Comparison of ENCODE assay signal across 18 cellular contexts in genomic region chr12:51977320-51977753, GRCh38. TPM values are rescaled to one million over a fixed set of nuclear protein-coding genes. Genes with fewer than 3 reads are reported as not detected.
DNase-seq lines count a peak whose midpoint lies in the region; ATAC-seq and TF ChIP-seq lines count a peak whose summit lies in the region.
"Had no signal": no experiment of that assay in that cellular context is flagged by ENCODE, and none has a peak within 500 bp of the region (broad histone marks: within the 10 kb centered on the region; RNA-seq: fewer than 3 reads in every experiment).

No MANE protein-coding gene starts in this region.

- peaks cover 74 to 89% (median 84%) of the 10 kb centered on the region in 10 experiments for H3K4me1 ChIP-seq in BLaER1 treated with 17β-estradiol and CSF1 and Interleukin-3, amounts not matched to agents 10 nM and 100 nM
- peaks cover 60% of the 10 kb centered on the region for H3K4me1 ChIP-seq in osteoblast (ENCODE audit: insufficient read depth, low read length)
- H3K4me1 ChIP-seq in Peyer's patch = peaks cover 0 to 24% (median 6%) of the 10 kb centered on the region in 4 donors

- H3K27ac ChIP-seq in BLaER1 treated with 17β-estradiol and CSF1 and Interleukin-3, amounts not matched to agents 10 nM and 100 nM = peak overlapping the region; percentile 39 to 99 (median 97); a peak in 21 of 22 replicates
- H3K27ac ChIP-seq in osteoblast (ENCODE audit: low read depth, low read length) = peak overlapping the region; percentile 54
- H3K27ac ChIP-seq in Peyer's patch = no peak overlapping the region
- H3K27ac ChIP-seq: tibial nerve had no signal

- H3K9me3 ChIP-seq in BLaER1 treated with 17β-estradiol and CSF1 and Interleukin-3, amounts not matched to agents 10 nM and 100 nM (replicated peaks in 1 of 11) = no peaks in the 10 kb centered on the region
- H3K9me3 ChIP-seq in osteoblast (ENCODE audit: low read depth, low read length) = no peaks in the 10 kb centered on the region
- H3K9me3 ChIP-seq in Peyer's patch = no peaks in the 10 kb centered on the region
- H3K9me3 ChIP-seq: tibial nerve had no signal

- TF ChIP-seq POLR2A in Peyer's patch (IDR thresholded peaks at IDR 0.05) = no peak

- peak overlapping the region in 10 of 11 experiments; percentile 81 to 89 (median 85); a peak in 12 of 22 replicates for H3K9ac ChIP-seq in BLaER1 treated with 17β-estradiol and CSF1 and Interleukin-3, amounts not matched to agents 10 nM and 100 nM

- H3K36me3 ChIP-seq in BLaER1 treated with 17β-estradiol and CSF1 and Interleukin-3, amounts not matched to agents 10 nM and 100 nM = peaks cover 60 to 74% (median 67%) of the 10 kb centered on the region in 11 experiments
- H3K36me3 ChIP-seq in osteoblast (ENCODE audit: insufficient read depth, low read length) (peaks cover 35% of the 10 kb centered on the region), Peyer's patch (peaks cover 0 to 50% (median 0%) of the 10 kb centered on the region in 3 donors)

- ATAC-seq in HG02678 (IDR thresholded peaks at IDR 0.05; ENCODE audit: unreplicated experiment) = no peak
- ATAC-seq: effector memory CD8-positive, alpha-beta T cell; K562; stimulated activated effector memory CD8-positive, alpha-beta T cell treated with anti-CD3 and anti-CD28 coated beads, Interleukin-12 subunit alpha, Interleukin-12 subunit beta, amount 100 ng/mL, for 72 hours had no signal

- H3K27me3 ChIP-seq in BLaER1 treated with 17β-estradiol and CSF1 and Interleukin-3, amounts not matched to agents 10 nM and 100 nM = no peaks in the 10 kb centered on the region
- no peaks in the 10 kb centered on the region for H3K27me3 ChIP-seq in osteoblast (ENCODE audit: insufficient read depth, low read length)
- no peaks in the 10 kb centered on the region for H3K27me3 ChIP-seq in Peyer's patch
- H3K27me3 ChIP-seq: tibial nerve had no signal

- H3K79me2 ChIP-seq in osteoblast (ENCODE audit: insufficient read depth, low read length) = peaks cover 21% of the 10 kb centered on the region

- peak overlapping the region in 4 of 10 experiments; percentile 6 to 56 (median 34); a peak in 7 of 20 replicates for H3K4me3 ChIP-seq in BLaER1 treated with 17β-estradiol and CSF1 and Interleukin-3, amounts not matched to agents 10 nM and 100 nM
- H3K4me3 ChIP-seq in epithelial cell of proximal tubule (ENCODE audit: low read depth, low read length) (no peak overlapping the region), osteoblast (ENCODE audit: insufficient read depth, low read length) (no peak overlapping the region), Peyer's patch (no peak overlapping the region)
- H3K4me3 ChIP-seq: K562, tibial nerve had no signal

- peaks cover 0 to 14% (median 0%) of the 10 kb centered on the region in 11 experiments; a peak in 5 of 22 replicates for H4K20me1 ChIP-seq in BLaER1 treated with 17β-estradiol and CSF1 and Interleukin-3, amounts not matched to agents 10 nM and 100 nM
- peaks cover 18% of the 10 kb centered on the region for H4K20me1 ChIP-seq in osteoblast (ENCODE audit: insufficient read depth, low read length)

- TF ChIP-seq CTCF in epithelial cell of proximal tubule (conservative IDR thresholded peaks at IDR 0.05; ENCODE audit: low read depth, low read length) = no peak
- TF ChIP-seq CTCF in osteoblast (IDR thresholded peaks at IDR 0.05; ENCODE audit: extremely low read depth, low read depth, low read length) = no peak
- no peak for TF ChIP-seq CTCF in Peyer's patch (IDR thresholded peaks at IDR 0.05)

- DNase-seq in M059J (ENCODE audit: low read depth) = peak; percentile 20
- DNase-seq in epithelial cell of proximal tubule (ENCODE audit: low read depth) = peak; percentile 69
- DNase-seq in osteoblast (ENCODE audit: insufficient read length, low spot score, missing footprints) = no peak
- no peak for DNase-seq in germinal center (ENCODE audit: low spot score)
- DNase-seq in T-helper 2 cell = no peak
- DNase-seq in Peyer's patch = no peak
- DNase-seq: activated CD4-positive, alpha-beta T cell treated with anti-CD3 and anti-CD28 coated beads, Interleukin-2, amount 10 ng/mL, durations not matched to agents 24 days and 14 days; activated gamma-delta T cell; amygdala; effector memory CD8-positive, alpha-beta T cell; midbrain; NCI-H1092 treated with DMSO at 0.1 percent for 48 hours; NCI-H2171 treated with DMSO at 0.1 percent for 48 hours had no signal

- no peak overlapping the region for H2AFZ ChIP-seq in osteoblast (ENCODE audit: low read length)

- H3K4me2 ChIP-seq in BLaER1 treated with 17β-estradiol and CSF1 and Interleukin-3, amounts not matched to agents 10 nM and 100 nM = peak overlapping the region; percentile 87 to 98 (median 95); a peak in 21 of 22 replicates
- no peak overlapping the region for H3K4me2 ChIP-seq in osteoblast (ENCODE audit: insufficient read depth, low read length)

RNA-seq across cellular contexts. Expression of gene ACVR1B, which starts 25.8 kb away (rescaled TPM):
- total RNA-seq in M059J (2014; rRNA removed; shearing (Covaris generic)) = 2.7 and 3.1 TPM in 2 replicates
- total RNA-seq in epithelial cell of proximal tubule (14.0 and 23.4 TPM in 2 replicates), osteoblast (10.5 and 13.0 TPM in 2 replicates), Peyer's patch (10 to 100 TPM in 3 of 4 donors, 1 to 10 TPM in 1; 9.1 to 71.6 (median 59.2) TPM)

RNA-seq across cellular contexts. Expression of gene TAMALIN, which starts 29.4 kb away (rescaled TPM):
- total RNA-seq in M059J (2014; rRNA removed; shearing (Covaris generic)) = 0.10 and 0.25 TPM in 2 replicates
- total RNA-seq in epithelial cell of proximal tubule (1.7 and 2.9 TPM in 2 replicates), osteoblast (4.7 and 6.5 TPM in 2 replicates), Peyer's patch (100 to 1,000 TPM in 1 of 4 donors, 10 to 100 TPM in 1, 1 to 10 TPM in 2; 1.2 to 112 (median 16.2) TPM)

Comparison
In these comparisons a context has a peak if more than half of its experiments do, and no peak if none do; other contexts are left out.
1. H3K27ac ChIP-seq: peak in BLaER1 treated with 17β-estradiol and CSF1 and Interleukin-3, amounts not matched to agents 10 nM and 100 nM (11 of 11) and osteoblast (single experiment); none in Peyer's patch (0 of 4).
2. DNase-seq: peak in M059J (single experiment) and epithelial cell of proximal tubule (single experiment); none in osteoblast (single experiment), germinal center (single experiment), T-helper 2 cell (0 of 5) and Peyer's patch (0 of 3).